Comparison of ENCODE assay signal across 8 cellular contexts in the genomic region with DNA sequence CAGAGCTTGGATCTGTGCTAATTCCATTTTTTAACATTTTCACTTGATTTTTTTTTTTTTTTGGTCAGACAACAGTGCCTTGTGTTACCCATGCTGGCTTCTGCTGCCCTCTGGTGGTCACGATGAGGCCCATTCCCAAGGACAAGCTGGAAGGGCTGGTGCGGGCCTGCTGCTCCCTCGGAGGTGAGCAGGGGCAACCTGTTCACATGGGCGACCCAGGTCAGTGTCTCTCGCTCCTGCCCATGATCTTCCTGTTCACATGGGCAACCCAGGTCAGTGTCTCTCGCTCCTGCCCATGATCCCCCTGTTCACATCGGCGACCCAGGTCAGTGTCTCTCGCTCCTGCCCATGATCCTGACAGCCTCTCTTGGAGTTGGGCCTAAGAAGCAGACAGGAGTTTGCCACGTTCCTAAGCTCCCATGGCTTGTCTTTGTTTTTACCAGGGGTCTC. TPM values are rescaled to one million over a fixed set of nuclear protein-coding genes. Genes with fewer than 3 reads are reported as not detected.
DNase-seq lines count a peak whose midpoint lies in the region; ATAC-seq and TF ChIP-seq lines count a peak whose summit lies in the region.

No MANE protein-coding gene starts in this region.

- TF ChIP-seq CTCF in Peyer's patch (IDR thresholded peaks at IDR 0.05) (peak; percentile 46 to 91 (median 78)), nephron progenitor cell (IDR thresholded peaks at IDR 0.05) (peak; percentile 92)

- H3K9me3 ChIP-seq in Peyer's patch: no peaks in the 10 kb centered on the region

- H3K36me3 Mint-ChIP-seq in activated T-helper 1 cell treated with anti-CD3 and anti-CD28 coated beads, Interleukin-12 subunit alpha, Interleukin-12 subunit beta, Interleukin-2, Interleukin-4 antibody, amounts not matched to agents 30 ng/mL and 10 ng/mL and 1 ng/mL, durations not matched to agents 14 hours and 24 hours and 36 hours (ENCODE audit: low read depth): peaks cover 30% of the 10 kb centered on the region
- peaks cover 18% of the 10 kb centered on the region for H3K36me3 Mint-ChIP-seq in nephron progenitor cell (ENCODE audit: low read depth)

- TF ChIP-seq POLR2A in Peyer's patch (IDR thresholded peaks at IDR 0.05): no peak

- no peaks in the 10 kb centered on the region for H3K27me3 ChIP-seq in Peyer's patch

- no peaks in the 10 kb centered on the region for H3K9me3 Mint-ChIP-seq in activated T-helper 1 cell treated with anti-CD3 and anti-CD28 coated beads, Interleukin-12 subunit alpha, Interleukin-12 subunit beta, Interleukin-2, Interleukin-4 antibody, amounts not matched to agents 30 ng/mL and 10 ng/mL and 1 ng/mL, durations not matched to agents 14 hours and 24 hours and 36 hours
- H3K9me3 Mint-ChIP-seq in nephron progenitor cell: no peaks in the 10 kb centered on the region

- no peak overlapping the region for H3K4me3 Mint-ChIP-seq in activated T-helper 1 cell treated with anti-CD3 and anti-CD28 coated beads, Interleukin-12 subunit alpha, Interleukin-12 subunit beta, Interleukin-2, Interleukin-4 antibody, amounts not matched to agents 30 ng/mL and 10 ng/mL and 1 ng/mL, durations not matched to agents 14 hours and 24 hours and 36 hours
- no peak overlapping the region for H3K4me3 Mint-ChIP-seq in nephron progenitor cell

- H3K27ac ChIP-seq in Peyer's patch: peak overlapping the region in 1 of 4 donors; percentile 33

- peaks cover 0 to 17% (median 4%) of the 10 kb centered on the region in 4 donors for H3K4me1 ChIP-seq in Peyer's patch

- peaks cover 0 to 82% (median 0%) of the 10 kb centered on the region in 3 donors for H3K36me3 ChIP-seq in Peyer's patch

- no peak for ATAC-seq in HG02884 (IDR thresholded peaks at IDR 0.05; ENCODE audit: unreplicated experiment)

- no peak overlapping the region for H3K4me3 ChIP-seq in Peyer's patch

- peak overlapping the region; percentile 45 for H3K27ac Mint-ChIP-seq in activated T-helper 1 cell treated with anti-CD3 and anti-CD28 coated beads, Interleukin-12 subunit alpha, Interleukin-12 subunit beta, Interleukin-2, Interleukin-4 antibody, amounts not matched to agents 30 ng/mL and 10 ng/mL and 1 ng/mL, durations not matched to agents 14 hours and 24 hours and 36 hours
- H3K27ac Mint-ChIP-seq in nephron progenitor cell: no peak overlapping the region

- DNase-seq in DMS 273 (lab: John Stamatoyannopoulos, UW; ENCODE audit: unreplicated experiment): peak; percentile 89
- DNase-seq in HuH-7 (ENCODE audit: low spot score): peak; percentile 66
- DNase-seq in Peyer's patch: peak; percentile 81 to 93 (median 84)
- DNase-seq in activated T-helper 1 cell treated with anti-CD3 and anti-CD28 coated beads, Interleukin-12 subunit alpha, Interleukin-12 subunit beta, Interleukin-2, Interleukin-4 antibody, amounts not matched to agents 30 ng/mL and 10 ng/mL and 1 ng/mL, durations not matched to agents 14 hours and 24 hours and 36 hours (ENCODE audit: low spot score): peak; percentile 64
- DNase-seq in fibroblast of peridontal ligament (ENCODE audit: extremely low read depth): peak; percentile 83
- DNase-seq in nephron progenitor cell: peak; percentile 84
- peak; percentile 41 to 80 (median 71) for DNase-seq in stimulated activated naive CD4-positive, alpha-beta T cell (lab: John Stamatoyannopoulos, UW)

- peaks cover 31% of the 10 kb centered on the region for H3K4me1 Mint-ChIP-seq in activated T-helper 1 cell treated with anti-CD3 and anti-CD28 coated beads, Interleukin-12 subunit alpha, Interleukin-12 subunit beta, Interleukin-2, Interleukin-4 antibody, amounts not matched to agents 30 ng/mL and 10 ng/mL and 1 ng/mL, durations not matched to agents 14 hours and 24 hours and 36 hours (ENCODE audit: low read depth)
- peaks cover 32% of the 10 kb centered on the region for H3K4me1 Mint-ChIP-seq in nephron progenitor cell

- intact Hi-C loops in activated T-helper 1 cell treated with anti-CD3 and anti-CD28 coated beads, Interleukin-12 subunit alpha, Interleukin-12 subunit beta, Interleukin-2, Interleukin-4 antibody, amounts not matched to agents 30 ng/mL and 10 ng/mL and 1 ng/mL, durations not matched to agents 14 hours and 24 hours and 36 hours (cut with micrococcal nuclease): loop anchor here (1.0 to 2.0 kb wide), 4 partner anchors 34 to 270 kb away; no protein-coding TSS in a partner anchor

- H3K27me3 Mint-ChIP-seq in activated T-helper 1 cell treated with anti-CD3 and anti-CD28 coated beads, Interleukin-12 subunit alpha, Interleukin-12 subunit beta, Interleukin-2, Interleukin-4 antibody, amounts not matched to agents 30 ng/mL and 10 ng/mL and 1 ng/mL, durations not matched to agents 14 hours and 24 hours and 36 hours (ENCODE audit: insufficient read depth): no peaks in the 10 kb centered on the region
- H3K27me3 Mint-ChIP-seq in nephron progenitor cell (ENCODE audit: low read depth, poor library complexity): peaks cover 3% of the 10 kb centered on the region

RNA-seq across cellular contexts. Expression of a gene that starts 59.4 kb away (rescaled TPM):
- 100 to 1,000 TPM in 2 of 4 donors, 10 to 100 TPM in 2; 47.1 to 145 (median 102) TPM for total RNA-seq in Peyer's patch
- 28.2 and 28.6 TPM in 2 replicates for total RNA-seq in activated T-helper 1 cell treated with anti-CD3 and anti-CD28 coated beads, Interleukin-12 subunit alpha, Interleukin-12 subunit beta, Interleukin-2, Interleukin-4 antibody, amounts not matched to agents 30 ng/mL and 10 ng/mL and 1 ng/mL, durations not matched to agents 14 hours and 24 hours and 36 hours
